Comparison of ENCODE assay signal across 8 cellular contexts in the genomic region with DNA sequence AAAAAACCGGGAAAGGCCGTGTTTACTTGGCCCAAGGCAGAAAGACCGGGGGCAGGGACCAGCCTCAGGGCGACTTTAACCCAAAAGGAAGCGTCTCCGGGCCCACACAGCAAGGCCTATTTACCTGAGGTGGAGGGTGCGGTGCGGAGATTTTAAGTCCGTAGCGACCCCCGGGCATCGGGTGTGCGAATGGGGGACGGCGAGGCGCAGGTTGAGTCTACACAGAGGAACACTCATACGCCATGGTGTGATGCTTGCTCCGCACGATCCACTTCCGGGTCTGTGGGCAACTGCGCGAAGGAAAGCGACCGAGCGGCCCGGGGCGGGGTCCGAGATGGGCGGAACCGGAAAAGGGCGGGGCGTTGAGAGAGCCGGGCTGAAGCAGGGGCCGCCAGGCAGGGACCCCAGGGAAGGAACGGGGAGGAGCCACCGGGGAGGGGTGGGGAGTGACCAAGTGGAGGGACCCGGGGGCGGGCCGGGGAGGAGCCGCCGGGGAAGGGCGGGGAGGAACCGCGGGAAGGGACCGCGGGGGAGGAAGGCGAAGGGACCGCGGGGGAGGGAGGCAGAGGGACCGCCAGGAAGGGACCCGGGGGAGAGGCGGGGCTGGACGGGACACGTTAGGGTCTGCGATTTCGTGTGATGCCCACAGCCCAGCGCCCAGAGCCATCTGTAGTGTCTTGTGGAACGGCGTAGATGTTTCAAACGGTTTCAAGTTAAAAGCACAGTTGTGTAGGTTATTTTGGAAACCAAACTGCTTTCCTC. TPM values are rescaled to one million over a fixed set of nuclear protein-coding genes. Genes with fewer than 3 reads are reported as not detected.
DNase-seq lines count a peak whose midpoint lies in the region; ATAC-seq and TF ChIP-seq lines count a peak whose summit lies in the region.

ZNF160 (minus strand) TSS at position 282 of the 762 bp plus-strand sequence. CDS start 17,146 bp downstream, outside the sequence.

- H3K4me1 Mint-ChIP-seq in Calu3 (ENCODE audit: low read depth, unreplicated experiment): no peaks in the 10 kb centered on the region

- peaks cover 12% of the 10 kb centered on the region for H3K36me3 ChIP-seq in HUES64 (ENCODE audit: insufficient read depth, low read length)
- peaks cover 24% of the 10 kb centered on the region for H3K36me3 ChIP-seq in OCI-LY3 (replicated peaks; ENCODE audit: low read depth, low read length)

- H3K27ac ChIP-seq in HUES64 (ENCODE audit: low read depth, low read length): peak within 1 kb of the TSS; percentile 54
- peak within 1 kb of the TSS; percentile 43 for H3K27ac ChIP-seq in OCI-LY3 (ENCODE audit: low read length)

- BruUV-seq in Calu3 (replicated peaks; lab: Mats Ljungman, UMichigan): no TSS peak

- peak within 1 kb of the TSS; percentile 19 for H3K27ac Mint-ChIP-seq in Calu3 (ENCODE audit: unreplicated experiment)

- H3K27me3 ChIP-seq in HUES64 (ENCODE audit: insufficient read depth, low read length) (no peaks in the 10 kb centered on the region), OCI-LY3 (ENCODE audit: low read depth, low read length) (no peaks in the 10 kb centered on the region)

- H2AFZ ChIP-seq in OCI-LY3 (ENCODE audit: low read depth, low read length): peak within 1 kb of the TSS; percentile 74

- TF ChIP-seq CTCF in Calu3 (IDR thresholded peaks at IDR 0.05; ENCODE audit: unreplicated experiment) (no peak), OCI-LY3 (IDR thresholded peaks at IDR 0.05; ENCODE audit: low read depth, low read length) (no peak)

- peaks cover 22% of the 10 kb centered on the region for H4K20me1 ChIP-seq in OCI-LY3 (ENCODE audit: insufficient read depth, low read length)

- H3K79me2 ChIP-seq in OCI-LY3 (ENCODE audit: low read length): peaks cover 47% of the 10 kb centered on the region

- ATAC-seq in GM21423 (IDR thresholded peaks at IDR 0.05; ENCODE audit: unreplicated experiment): peak; percentile 90

- peak within 1 kb of the TSS; percentile 97 for H3K4me2 ChIP-seq in OCI-LY3 (ENCODE audit: low read length)

- no peaks in the 10 kb centered on the region for H3K27me3 Mint-ChIP-seq in Calu3 (ENCODE audit: unreplicated experiment)

- H3K9ac ChIP-seq in HUES64 (ENCODE audit: low read depth, low read length) (peak within 1 kb of the TSS; percentile 79), OCI-LY3 (ENCODE audit: low read length) (peak within 1 kb of the TSS; percentile 93)

- H3K9me3 ChIP-seq in HUES64 (ENCODE audit: insufficient read depth, low read depth, low read length) (no peaks in the 10 kb centered on the region), OCI-LY3 (ENCODE audit: insufficient read depth, low read length) (no peaks in the 10 kb centered on the region)

- under 1% methylated on average over 60 of the region's 60 CpGs for WGBS in HUES64

- H3K4me3 ChIP-seq in HUES64 (ENCODE audit: low read length): peak within 1 kb of the TSS; percentile 98
- H3K4me3 ChIP-seq in OCI-LY3 (ENCODE audit: low read length): peak within 1 kb of the TSS; percentile 94

- H3K36me3 Mint-ChIP-seq in Calu3 (ENCODE audit: insufficient read depth, unreplicated experiment): peaks cover 25% of the 10 kb centered on the region

- peaks cover 14% of the 10 kb centered on the region for H3K9me3 Mint-ChIP-seq in Calu3 (ENCODE audit: low read depth, unreplicated experiment)

- peak; percentile 84 for DNase-seq in Calu3
- DNase-seq in activated T-cell treated with anti-CD3 and anti-CD28 coated beads for 24 hours (ENCODE audit: low read depth): peak; percentile 99
- peak; percentile 96 for DNase-seq in epidermal melanocyte (ENCODE audit: insufficient read length, low spot score)
- DNase-seq in middle frontal gyrus (ENCODE audit: extremely low spot score, low spot score): peak; percentile 95
- DNase-seq in stimulated activated CD8-positive, alpha-beta memory T cell treated with anti-CD3 and anti-CD28 coated beads, Interleukin-2, amount 100 ng/mL, for 48 hours (ENCODE audit: low read depth in 2 of 2): peak; percentile 97 to 98

- intact Hi-C loops in Calu3 (cut with micrococcal nuclease; ENCODE audit: unreplicated experiment): no loop called here

- H3K4me1 ChIP-seq in HUES64 (ENCODE audit: insufficient read depth, low read length) (peaks cover 11% of the 10 kb centered on the region; the same call in 1 of the 2 replicates), OCI-LY3 (ENCODE audit: low read length) (peaks cover 11% of the 10 kb centered on the region)

- CTCF ChIA-PET in Calu3 (lab: Charles Lee): no interaction called here

- peak within 1 kb of the TSS; percentile 70 for H3K4me3 Mint-ChIP-seq in Calu3 (ENCODE audit: low read depth, unreplicated experiment)

RNA-seq across cellular contexts. Expression of gene ZNF160, which starts in this region (rescaled TPM):
- 7.7 and 7.8 TPM in 2 replicates for total RNA-seq in Calu3 (2022)
- 19.3 TPM for polyA plus RNA-seq in HUES64 (2013, experiment 1 of 2)
- 23.2 TPM for polyA plus RNA-seq in HUES64 (2013, experiment 2 of 2)

Comparison
In these comparisons a context has a peak if more than half of its experiments do, and no peak if none do; other contexts are left out.
1. Peak in every context shown above with its lines: DNase-seq, ATAC-seq, H3K4me3 ChIP-seq and H3K27ac ChIP-seq.